ENCODE assay signal across 37 cellular contexts in the genomic region with DNA sequence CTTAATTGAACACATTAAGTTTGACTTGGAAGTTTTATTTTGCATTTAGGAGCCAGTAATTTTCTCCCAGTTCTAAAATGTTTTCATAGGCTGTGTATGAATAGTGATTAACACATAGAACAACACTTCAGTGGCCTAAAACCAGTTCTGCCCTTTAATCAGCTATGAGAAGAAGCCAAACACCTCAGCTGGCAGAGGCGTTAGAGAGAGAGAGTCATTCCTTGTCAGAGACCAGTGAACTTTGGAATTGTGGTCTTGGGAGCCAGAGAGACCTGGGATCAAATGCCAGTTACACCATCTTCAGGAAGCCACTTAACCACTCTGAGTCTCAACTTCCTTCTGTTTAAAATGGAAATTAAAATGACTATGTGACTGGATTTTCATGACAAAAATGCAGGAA.
"Had no signal": no experiment of that assay in that cellular context is flagged by ENCODE, and none has a peak within 500 bp of the region (broad histone marks: within the 10 kb centered on the region; RNA-seq: fewer than 3 reads in every experiment).

No MANE protein-coding gene starts in this region.

- H3K27ac ChIP-seq: adrenal gland, brain microvascular endothelial cell, cardiac muscle cell, Peyer's patch, SJSA1 had no signal

- FAIRE-seq: astrocyte, K562 had no signal

- ATAC-seq: activated CD4-positive, CD25-positive, alpha-beta regulatory T cell treated with anti-CD3 and anti-CD28 coated beads, Interleukin-2, amount 50 U/mL, for 24 hours; activated naive CD4-positive, alpha-beta T cell treated with anti-CD3 and anti-CD28 coated beads, Interleukin-2, amount 50 U/mL, for 72 hours; activated T-cell treated with anti-CD3 and anti-CD28 coated beads, Interleukin-2, amount 50 U/mL, for 4 hours; K562; PC-3; WTC11 had no signal

- H3K4me1 ChIP-seq: adrenal gland, Peyer's patch, SJSA1 had no signal

- H3K9ac ChIP-seq: SK-N-SH had no signal

- H3K4me2 ChIP-seq: SK-N-SH had no signal

- H3K9me3 ChIP-seq: adrenal gland, Peyer's patch, SJSA1, SK-N-SH had no signal

- DNase-seq: activated CD4-positive, alpha-beta memory T cell treated with anti-CD3 and anti-CD28 coated beads for 36 hours; activated CD4-positive, alpha-beta T cell treated with anti-CD3 and anti-CD28 coated beads for 4 hours; activated CD4-positive, alpha-beta T cell treated with anti-CD3 and anti-CD28 coated beads, Interleukin-2, amount 50 U/mL, for 1 hour; activated CD8-positive, alpha-beta memory T cell treated with anti-CD3 and anti-CD28 coated beads, Interleukin-2, amount 50 U/mL, for 4 hours; activated gamma-delta T cell treated with Interleukin-2 at 50 U/mL for 16 hours; activated naive CD4-positive, alpha-beta T cell treated with anti-CD3 and anti-CD28 coated beads for 36 hours; activated T-cell treated with anti-CD3 and anti-CD28 coated beads for 4 hours; activated T-cell treated with anti-CD3 and anti-CD28 coated beads, Interleukin-2, amount 50 U/mL, for 4 hours; adrenal gland; brain microvascular endothelial cell; NCI-H1105; NCI-H1417 treated with DMSO at 0.1 percent for 48 hours; NCI-H187 treated with DMSO at 0.1 percent for 48 hours; NCI-H2081; NCI-H2171 treated with DMSO at 0.1 percent for 48 hours; NCI-H2227 treated with DMSO at 0.1 percent for 48 hours; NCI-H446 treated with DMSO at 0.1 percent for 48 hours; NCI-H524; NCI-H69; NCI-H82; NK-92 treated with Interleukin-12 subunit alpha and Interleukin-12 subunit beta, amount 100 ng/mL, for 24 hours; PC-3; Peyer's patch; RPMI8226; SHP77 treated with DMSO at 0.1 percent for 48 hours; SK-N-SH had no signal

- H3K4me3 ChIP-seq: adrenal gland, cardiac muscle cell, K562, Peyer's patch, SJSA1 had no signal

- H3K9me2 ChIP-seq: SK-N-SH had no signal

- H3K27ac Mint-ChIP-seq: activated CD4-positive, alpha-beta memory T cell treated with anti-CD3 and anti-CD28 coated beads for 36 hours; activated naive CD4-positive, alpha-beta T cell treated with anti-CD3 and anti-CD28 coated beads for 36 hours; activated naive CD4-positive, alpha-beta T cell treated with anti-CD3 and anti-CD28 coated beads, Interleukin-2, amount 50 U/mL, for 72 hours; activated T-helper 1 cell treated with anti-CD3 and anti-CD28 coated beads, Interleukin-12 subunit alpha, Interleukin-12 subunit beta, Interleukin-2, Interleukin-4 antibody, amounts not matched to agents 30 ng/mL and 10 ng/mL and 1 ng/mL, durations not matched to agents 14 hours and 24 hours and 36 hours; T-helper 1 cell treated with Interleukin-12 subunit alpha and Interleukin-12 subunit beta and Interleukin-4 antibody, amounts not matched to agents 30 μg/mL and 1 μg/mL, for 36 hours; T-helper 2 cell treated with Interferon-gamma antibody and Interleukin-4, amounts not matched to agents 5 μg/mL and 100 μg/mL, for 36 hours; WTC11 had no signal

- H3K4me1 Mint-ChIP-seq: central memory CD8-positive, alpha-beta T cell had no signal

- H3K27me3 ChIP-seq: brain microvascular endothelial cell, cardiac muscle cell, Peyer's patch, SJSA1 had no signal

- H3K9me3 Mint-ChIP-seq: activated naive CD4-positive, alpha-beta T cell treated with anti-CD3 and anti-CD28 coated beads for 36 hours; activated T-helper 1 cell treated with anti-CD3 and anti-CD28 coated beads, Interleukin-12 subunit alpha, Interleukin-12 subunit beta, Interleukin-2, Interleukin-4 antibody, amounts not matched to agents 30 ng/mL and 10 ng/mL and 1 ng/mL, durations not matched to agents 14 hours and 24 hours and 36 hours; central memory CD8-positive, alpha-beta T cell; T-helper 1 cell treated with Interleukin-12 subunit alpha and Interleukin-12 subunit beta and Interleukin-4 antibody, amounts not matched to agents 30 μg/mL and 1 μg/mL, for 36 hours; T-helper 2 cell treated with Interferon-gamma antibody and Interleukin-4, amounts not matched to agents 5 μg/mL and 100 μg/mL, for 36 hours; WTC11 had no signal

- H3K36me3 ChIP-seq: adrenal gland, brain microvascular endothelial cell, cardiac muscle cell, Peyer's patch, SJSA1 had no signal

- H3K4me3 Mint-ChIP-seq: activated CD4-positive, alpha-beta memory T cell treated with anti-CD3 and anti-CD28 coated beads for 36 hours; activated naive CD4-positive, alpha-beta T cell treated with anti-CD3 and anti-CD28 coated beads for 36 hours; activated T-cell treated with anti-CD3 and anti-CD28 coated beads, Interleukin-2, amount 50 U/mL, for 4 hours; activated T-helper 1 cell treated with anti-CD3 and anti-CD28 coated beads, Interleukin-12 subunit alpha, Interleukin-12 subunit beta, Interleukin-2, Interleukin-4 antibody, amounts not matched to agents 30 ng/mL and 10 ng/mL and 1 ng/mL, durations not matched to agents 14 hours and 24 hours and 36 hours; central memory CD8-positive, alpha-beta T cell; T-helper 1 cell treated with Interleukin-12 subunit alpha and Interleukin-12 subunit beta and Interleukin-4 antibody, amounts not matched to agents 30 μg/mL and 1 μg/mL, for 36 hours; T-helper 2 cell treated with Interferon-gamma antibody and Interleukin-4, amounts not matched to agents 5 μg/mL and 100 μg/mL, for 36 hours; WTC11 had no signal

- H3K36me3 Mint-ChIP-seq: activated CD4-positive, alpha-beta memory T cell treated with anti-CD3 and anti-CD28 coated beads for 36 hours; activated naive CD4-positive, alpha-beta T cell treated with anti-CD3 and anti-CD28 coated beads, Interleukin-2, amount 50 U/mL, for 72 hours; WTC11 had no signal

- H3K27me3 Mint-ChIP-seq: activated CD4-positive, alpha-beta memory T cell treated with anti-CD3 and anti-CD28 coated beads for 36 hours had no signal
